In the genomic region with DNA sequence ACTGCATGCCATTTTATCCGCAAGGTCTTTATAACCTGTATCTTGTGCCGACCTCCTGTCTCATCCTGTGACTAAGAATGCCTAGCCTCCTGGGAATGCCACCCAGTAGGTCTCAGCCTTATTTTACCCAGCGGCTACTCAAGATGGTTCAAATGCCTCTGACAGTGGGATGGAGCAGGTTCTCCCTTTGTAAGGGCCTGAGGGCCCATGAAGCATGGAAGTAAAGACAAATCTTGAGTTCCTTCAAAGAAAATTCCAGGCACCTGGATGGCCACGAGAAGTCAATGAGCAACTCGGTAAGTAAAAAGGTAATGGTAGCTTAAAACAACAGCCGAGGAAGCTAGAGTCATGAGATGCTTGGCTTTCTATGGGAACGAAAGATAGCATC, we compare ENCODE assay signal across 29 cellular contexts. TPM values are rescaled to one million over a fixed set of nuclear protein-coding genes. Genes with fewer than 3 reads are reported as not detected.
A peak's percentile ranks its signal among the peaks of the same experiment; 100 is the strongest.
DNase-seq lines count a peak whose midpoint lies in the region; ATAC-seq lines count a peak whose summit lies in the region.
"Had no signal": no experiment of that assay in that cellular context is flagged by ENCODE, and none has a peak within 500 bp of the region (broad histone marks: within the 10 kb centered on the region; RNA-seq: fewer than 3 reads in every experiment).

No MANE protein-coding gene starts in this region.

- H2BK12ac ChIP-seq in trophoblast cell (ENCODE audit: low read length) = no peak overlapping the region

- no peaks in the 10 kb centered on the region for H3K27me3 ChIP-seq in trophoblast cell (ENCODE audit: insufficient read depth, low read length)
- H3K27me3 ChIP-seq: BE2C; BLaER1; BLaER1 treated with 17β-estradiol and CSF1 and Interleukin-3, amounts not matched to agents 10 nM and 100 nM had no signal

- H3K27ac ChIP-seq in trophoblast cell (ENCODE audit: low read depth, low read length) = no peak overlapping the region
- H3K27ac ChIP-seq: 22Rv1; A549; BLaER1; BLaER1 treated with 17β-estradiol and CSF1 and Interleukin-3, amounts not matched to agents 10 nM and 100 nM; C4-2B had no signal

- no peak overlapping the region for H4K8ac ChIP-seq in trophoblast cell (ENCODE audit: low read depth, low read length)

- no peak overlapping the region for H2BK5ac ChIP-seq in trophoblast cell (ENCODE audit: low read depth, low read length, poor library complexity)

- no peak for ATAC-seq in HG03354 (IDR thresholded peaks at IDR 0.05; ENCODE audit: poor library complexity, severe bottlenecking, unreplicated experiment)
- ATAC-seq: A549; CD8-positive, alpha-beta T cell had no signal

- no peak overlapping the region for H3K4ac ChIP-seq in trophoblast cell (ENCODE audit: low read depth, low read length)

- H3K4me3 ChIP-seq in trophoblast cell (ENCODE audit: low read depth, low read length) = no peak overlapping the region
- H3K4me3 ChIP-seq: A549; BLaER1; BLaER1 treated with 17β-estradiol and CSF1 and Interleukin-3, amounts not matched to agents 10 nM and 100 nM had no signal

- peak; percentile 62 for DNase-seq in islet precursor cell
- peak; percentile 27 to 82 for DNase-seq in trophoblast cell
- no peak for DNase-seq in kidney glomerular epithelial cell (lab: John Stamatoyannopoulos, UW)
- DNase-seq: 8988T; ACHN; AML-193; BE2C; C1 segment of cervical spinal cord; Caco-2; Calu3; CD4-positive, alpha-beta memory T cell; CD4-positive, alpha-beta T cell; CD4-positive, CD25-positive, alpha-beta regulatory T cell; CD8-positive, alpha-beta memory T cell; CD8-positive, alpha-beta T cell; COR-L47; DMS 273 treated with DMSO at 0.1 percent for 48 hours; DMS153; DMS53; DMS79; DMS79 treated with DMSO at 0.1 percent for 48 hours; DND-41; EL had no signal

- H2AK5ac ChIP-seq in trophoblast cell (ENCODE audit: low read length) = no peak overlapping the region

- H3K79me2 ChIP-seq in trophoblast cell (ENCODE audit: control insufficient read depth, insufficient read depth, low read length, poor library complexity) = no peaks in the 10 kb centered on the region

- no peak overlapping the region for H2BK120ac ChIP-seq in trophoblast cell (ENCODE audit: insufficient read depth, low read length, poor library complexity)

- no peak overlapping the region for H3K23ac ChIP-seq in trophoblast cell (ENCODE audit: low read length)

- H3K4me1 ChIP-seq in trophoblast cell (ENCODE audit: control insufficient read depth in 1 of 2, insufficient read depth in 2 of 2, low read length in 2 of 2) = no peaks in the 10 kb centered on the region
- H3K4me1 ChIP-seq: A549; BE2C; BLaER1; BLaER1 treated with 17β-estradiol and CSF1 and Interleukin-3, amounts not matched to agents 10 nM and 100 nM; Caco-2 had no signal

- no peaks in the 10 kb centered on the region for H3K9me3 ChIP-seq in trophoblast cell (ENCODE audit: insufficient read depth, low read depth, low read length)
- H3K9me3 ChIP-seq: A549; BE2C; BLaER1; BLaER1 treated with 17β-estradiol and CSF1 and Interleukin-3, amounts not matched to agents 10 nM and 100 nM; Caco-2 had no signal

- no peak overlapping the region for H4K12ac ChIP-seq in trophoblast cell (ENCODE audit: low read depth, low read length)

- no peak overlapping the region for H2AFZ ChIP-seq in trophoblast cell (ENCODE audit: insufficient read depth, low read length, poor library complexity)

- no peak overlapping the region for H3K14ac ChIP-seq in trophoblast cell (ENCODE audit: low read length)

- H3K4me2 ChIP-seq in trophoblast cell (ENCODE audit: low read length) = no peak overlapping the region
- H3K4me2 ChIP-seq: A549; BLaER1; BLaER1 treated with 17β-estradiol and CSF1 and Interleukin-3, amounts not matched to agents 10 nM and 100 nM had no signal

- H3K9ac ChIP-seq in trophoblast cell (ENCODE audit: low read length) = no peak overlapping the region
- H3K9ac ChIP-seq: BLaER1; BLaER1 treated with 17β-estradiol and CSF1 and Interleukin-3, amounts not matched to agents 10 nM and 100 nM had no signal

- H3K18ac ChIP-seq in trophoblast cell (ENCODE audit: low read length) = no peak overlapping the region

- H3K36me3 ChIP-seq in trophoblast cell (ENCODE audit: control insufficient read depth in 1 of 2, insufficient read depth in 2 of 2, low read length in 2 of 2) = no peaks in the 10 kb centered on the region
- H3K36me3 ChIP-seq: BE2C; BLaER1; BLaER1 treated with 17β-estradiol and CSF1 and Interleukin-3, amounts not matched to agents 10 nM and 100 nM had no signal

- no peaks in the 10 kb centered on the region for H3K79me1 ChIP-seq in trophoblast cell (ENCODE audit: low read length)

- no CpG with 5 or more reads among the region's 7 CpGs for WGBS in trophoblast cell (ENCODE audit: extremely low coverage, insufficient coverage, insufficient read length)

- no peak overlapping the region for H4K91ac ChIP-seq in trophoblast cell (ENCODE audit: low read depth, low read length)

RNA-seq across cellular contexts. Expression of gene PRKX, which starts 19.6 kb away (rescaled TPM):
- polyA plus RNA-seq in trophoblast cell (2013) = 12.6 and 13.3 TPM in 2 replicates
